Comparison of ENCODE assay signal across 2 cellular contexts in the genomic region with DNA sequence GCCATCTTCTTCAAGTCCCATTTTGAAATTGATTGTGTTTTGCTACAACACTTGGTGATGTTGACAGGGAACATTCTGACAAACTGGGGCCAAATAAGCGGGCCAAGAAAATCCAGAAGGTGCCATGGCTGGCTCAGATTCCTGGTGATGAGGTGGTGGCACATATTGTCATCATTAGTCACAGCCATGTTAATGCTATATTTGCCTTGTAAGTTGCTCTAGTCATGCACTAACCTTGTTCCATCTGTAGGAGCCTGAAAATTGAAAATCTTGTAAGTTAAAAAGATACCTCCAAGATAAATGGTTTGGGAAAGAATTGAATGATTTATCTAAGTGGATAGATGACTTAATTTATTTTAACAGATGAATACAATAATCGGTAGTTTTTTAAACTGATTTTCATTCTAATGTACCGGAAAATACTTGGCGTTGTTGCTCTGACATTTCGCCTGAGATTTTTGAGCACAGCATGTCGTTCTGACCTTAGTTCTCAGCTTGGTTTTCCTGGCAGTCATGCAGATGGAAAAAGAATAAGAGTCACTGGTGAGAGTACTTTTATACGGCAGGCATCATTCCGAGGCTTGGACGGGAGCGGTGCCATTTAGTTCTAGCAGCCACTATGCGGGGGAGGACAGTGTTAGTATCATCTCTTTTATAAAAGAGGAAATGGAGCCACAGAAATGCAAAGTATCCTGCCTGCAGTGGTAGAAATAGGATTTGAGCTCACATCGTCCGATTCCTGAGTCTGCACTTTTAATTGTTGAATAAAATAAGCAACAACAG.
TF ChIP-seq lines count a peak whose summit lies in the region.

No MANE protein-coding gene starts in this region.

TF ChIP-seq in liver, 16 proteins besides CTCF, POLR2A, EP300 and RAD21 (continued from another document):
- TF ChIP-seq, protein P1, sequence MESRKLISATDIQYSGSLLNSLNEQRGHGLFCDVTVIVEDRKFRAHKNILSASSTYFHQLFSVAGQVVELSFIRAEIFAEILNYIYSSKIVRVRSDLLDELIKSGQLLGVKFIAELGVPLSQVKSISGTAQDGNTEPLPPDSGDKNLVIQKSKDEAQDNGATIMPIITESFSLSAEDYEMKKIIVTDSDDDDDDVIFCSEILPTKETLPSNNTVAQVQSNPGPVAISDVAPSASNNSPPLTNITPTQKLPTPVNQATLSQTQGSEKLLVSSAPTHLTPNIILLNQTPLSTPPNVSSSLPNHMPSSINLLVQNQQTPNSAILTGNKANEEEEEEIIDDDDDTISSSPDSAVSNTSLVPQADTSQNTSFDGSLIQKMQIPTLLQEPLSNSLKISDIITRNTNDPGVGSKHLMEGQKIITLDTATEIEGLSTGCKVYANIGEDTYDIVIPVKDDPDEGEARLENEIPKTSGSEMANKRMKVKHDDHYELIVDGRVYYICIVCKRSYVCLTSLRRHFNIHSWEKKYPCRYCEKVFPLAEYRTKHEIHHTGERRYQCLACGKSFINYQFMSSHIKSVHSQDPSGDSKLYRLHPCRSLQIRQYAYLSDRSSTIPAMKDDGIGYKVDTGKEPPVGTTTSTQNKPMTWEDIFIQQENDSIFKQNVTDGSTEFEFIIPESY (IDR thresholded peaks at IDR 0.05): no peak
- TF ChIP-seq SP1 (IDR thresholded peaks at IDR 0.05): peak; percentile 25

TF ChIP-seq in HepG2, 621 proteins besides CTCF, POLR2A, EP300 and RAD21 (continued from another document):
- no peak for TF ChIP-seq RFX3 (CRISPR knock-in tag; IDR thresholded peaks at IDR 0.05)
- no peak for TF ChIP-seq ZNF101 (CRISPR knock-in tag; IDR thresholded peaks at IDR 0.05; ENCODE audit: borderline replicate concordance, low read depth)
- no peak for TF ChIP-seq ZNF747 (CRISPR knock-in tag; IDR thresholded peaks at IDR 0.05; ENCODE audit: borderline replicate concordance)
- TF ChIP-seq ZNF644 (CRISPR knock-in tag; IDR thresholded peaks at IDR 0.05; ENCODE audit: low read depth): no peak
- no peak for TF ChIP-seq NFRKB (IDR thresholded peaks at IDR 0.05)
- TF ChIP-seq SYNCRIP (IDR thresholded peaks at IDR 0.05; ENCODE audit: insufficient read depth, low read depth, low read length): no peak
- TF ChIP-seq ZNF790 (CRISPR knock-in tag; IDR thresholded peaks at IDR 0.05; ENCODE audit: borderline replicate concordance): no peak
- TF ChIP-seq, protein P2, sequence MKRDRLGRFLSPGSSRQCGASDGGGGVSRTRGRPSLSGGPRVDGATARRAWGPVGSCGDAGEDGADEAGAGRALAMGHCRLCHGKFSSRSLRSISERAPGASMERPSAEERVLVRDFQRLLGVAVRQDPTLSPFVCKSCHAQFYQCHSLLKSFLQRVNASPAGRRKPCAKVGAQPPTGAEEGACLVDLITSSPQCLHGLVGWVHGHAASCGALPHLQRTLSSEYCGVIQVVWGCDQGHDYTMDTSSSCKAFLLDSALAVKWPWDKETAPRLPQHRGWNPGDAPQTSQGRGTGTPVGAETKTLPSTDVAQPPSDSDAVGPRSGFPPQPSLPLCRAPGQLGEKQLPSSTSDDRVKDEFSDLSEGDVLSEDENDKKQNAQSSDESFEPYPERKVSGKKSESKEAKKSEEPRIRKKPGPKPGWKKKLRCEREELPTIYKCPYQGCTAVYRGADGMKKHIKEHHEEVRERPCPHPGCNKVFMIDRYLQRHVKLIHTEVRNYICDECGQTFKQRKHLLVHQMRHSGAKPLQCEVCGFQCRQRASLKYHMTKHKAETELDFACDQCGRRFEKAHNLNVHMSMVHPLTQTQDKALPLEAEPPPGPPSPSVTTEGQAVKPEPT (CRISPR knock-in tag; IDR thresholded peaks at IDR 0.05; ENCODE audit: low read depth): no peak
- no peak for TF ChIP-seq ZFP36L2 (CRISPR knock-in tag; IDR thresholded peaks at IDR 0.05)
- no peak for TF ChIP-seq DNMT3B (CRISPR knock-in tag; conservative IDR thresholded peaks at IDR 0.05)
- no peak for TF ChIP-seq ZBTB8A (CRISPR knock-in tag; IDR thresholded peaks at IDR 0.05; ENCODE audit: borderline replicate concordance, low read depth)
